Comparison of ENCODE assay signal across 17 cellular contexts in the genomic region with DNA sequence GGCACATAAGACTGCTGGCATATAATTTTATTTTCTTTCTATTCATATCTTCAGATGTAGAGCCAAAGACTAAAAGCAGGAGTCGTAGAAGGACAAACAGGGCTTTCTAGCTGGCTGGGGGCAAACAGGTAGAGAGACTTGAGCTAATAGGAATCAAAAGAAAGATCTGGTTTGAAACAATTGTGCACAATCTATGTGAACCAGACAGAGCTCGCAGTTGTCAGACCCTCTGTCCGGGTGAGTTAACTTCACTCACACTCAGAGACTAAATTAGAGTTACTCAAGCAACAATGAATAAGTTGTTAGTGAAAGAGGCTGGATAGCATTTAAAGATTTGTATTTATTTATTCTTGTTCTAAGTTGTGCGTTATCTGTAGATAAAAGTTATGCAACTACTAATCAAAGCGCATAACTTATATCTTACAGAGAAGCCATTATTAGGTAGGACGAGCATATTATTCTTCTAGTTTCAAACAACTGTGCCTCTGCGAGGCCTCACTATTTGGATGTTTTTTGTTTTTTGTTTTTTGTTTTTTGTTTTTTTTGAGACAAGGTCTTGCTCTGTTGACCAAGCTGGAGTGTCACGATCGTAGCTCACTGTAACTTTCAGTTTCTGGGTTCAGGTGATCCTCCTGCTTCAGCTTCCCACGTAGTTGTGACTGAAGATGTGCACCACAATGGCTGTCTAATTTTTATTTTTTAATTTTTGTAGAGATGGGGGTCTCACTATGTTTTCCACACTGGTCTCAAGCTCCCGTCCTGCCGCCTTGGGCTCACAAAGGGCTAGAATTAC. TPM values are rescaled to one million over a fixed set of nuclear protein-coding genes. Genes with fewer than 3 reads are reported as not detected.
DNase-seq lines count a peak whose midpoint lies in the region; ATAC-seq and TF ChIP-seq lines count a peak whose summit lies in the region.
"Had no signal": no experiment of that assay in that cellular context is flagged by ENCODE, and none has a peak within 500 bp of the region (broad histone marks: within the 10 kb centered on the region; RNA-seq: fewer than 3 reads in every experiment).

No MANE protein-coding gene starts in this region.

- no peak for TF ChIP-seq POLR2A in body of pancreas (IDR thresholded peaks at IDR 0.05)

- H3K27ac ChIP-seq in BLaER1 treated with 17β-estradiol and CSF1 and Interleukin-3, amounts not matched to agents 10 nM and 100 nM: peak overlapping the region in 10 of 11 experiments; percentile 47 to 87 (median 80); a peak in 19 of 22 replicates
- H3K27ac ChIP-seq in body of pancreas: no peak overlapping the region
- H3K27ac ChIP-seq: thoracic aorta had no signal

- 82 to 85% methylated on average over 12 of the region's 12 CpGs for WGBS in body of pancreas, 2 donors

- H3K4me1 ChIP-seq in BLaER1 treated with 17β-estradiol and CSF1 and Interleukin-3, amounts not matched to agents 10 nM and 100 nM: peaks cover 26 to 49% (median 35%) of the 10 kb centered on the region in 10 experiments
- H3K4me1 ChIP-seq in body of pancreas: peaks cover 11% of the 10 kb centered on the region

- H3K27me3 ChIP-seq in BLaER1 treated with 17β-estradiol and CSF1 and Interleukin-3, amounts not matched to agents 10 nM and 100 nM: no peaks in the 10 kb centered on the region
- no peaks in the 10 kb centered on the region for H3K27me3 ChIP-seq in GM06990 (replicated peaks; ENCODE audit: control insufficient read depth, insufficient read depth, low read length)
- H3K27me3 ChIP-seq in body of pancreas: no peaks in the 10 kb centered on the region
- H3K27me3 ChIP-seq: BLaER1 had no signal

- H3K27me3 Mint-ChIP-seq in memory B cell: no peaks in the 10 kb centered on the region

- intact Hi-C loops in body of pancreas (cut with DNase I): no loop called here

- no peak for TF ChIP-seq CTCF in GM06990 (IDR thresholded peaks at IDR 0.05; ENCODE audit: insufficient read depth, low read length, poor library complexity, severe bottlenecking)
- no peak for TF ChIP-seq CTCF in body of pancreas (IDR thresholded peaks at IDR 0.05)

- H3K4me1 Mint-ChIP-seq in memory B cell: peaks cover 21% of the 10 kb centered on the region

- H3K27ac Mint-ChIP-seq in memory B cell: peak overlapping the region; percentile 92
- H3K27ac Mint-ChIP-seq: activated T-helper 2 cell treated with anti-CD3 and anti-CD28 coated beads, Interferon-gamma antibody, Interleukin-2, Interleukin-4, amounts not matched to agents 10 μg/mL and 5 μg/mL and 100 μg/mL, durations not matched to agents 14 hours and 24 hours and 36 hours; immature natural killer cell had no signal

- H3K9me3 ChIP-seq in BLaER1 treated with 17β-estradiol and CSF1 and Interleukin-3, amounts not matched to agents 10 nM and 100 nM (replicated peaks in 1 of 11): peaks cover 0 to 6% (median 0%) of the 10 kb centered on the region in 11 experiments; a peak in 2 of 22 replicates
- H3K9me3 ChIP-seq in body of pancreas: no peaks in the 10 kb centered on the region
- H3K9me3 ChIP-seq: BLaER1, thoracic aorta had no signal

- DNase-seq in GM06990 (ENCODE audit: extremely low read depth, insufficient read length) (no peak), NAMALWA (ENCODE audit: low spot score) (peak; percentile 42), memory B cell (ENCODE audit: low spot score in 2 of 2) (no peak), body of pancreas (no peak), AG20443 (ENCODE audit: low spot score) (no peak), NCI-H446 (lab: John Stamatoyannopoulos, UW) (no peak)
- DNase-seq: DND-41, foreskin melanocyte, immature natural killer cell, NCI-H2029 treated with DMSO at 0.1 percent for 48 hours, SHP77, T1000 had no signal

- peak; percentile 81 for ATAC-seq in memory B cell (ENCODE audit: low read depth)
- ATAC-seq in body of pancreas: no peak
- no peak for ATAC-seq in HG02571 (IDR thresholded peaks at IDR 0.05; ENCODE audit: unreplicated experiment)

- H4K20me1 ChIP-seq in BLaER1 treated with 17β-estradiol and CSF1 and Interleukin-3, amounts not matched to agents 10 nM and 100 nM: no peaks in the 10 kb centered on the region
- H4K20me1 ChIP-seq: BLaER1 had no signal

- H3K4me3 ChIP-seq in BLaER1 treated with 17β-estradiol and CSF1 and Interleukin-3, amounts not matched to agents 10 nM and 100 nM: no peak overlapping the region
- H3K4me3 ChIP-seq in GM06990 (replicated peaks; ENCODE audit: low read depth, low read length) (peak overlapping the region; percentile 54), body of pancreas (no peak overlapping the region)
- H3K4me3 ChIP-seq: BLaER1, thoracic aorta had no signal

- H3K36me3 ChIP-seq in BLaER1 treated with 17β-estradiol and CSF1 and Interleukin-3, amounts not matched to agents 10 nM and 100 nM: peaks cover 0 to 26% (median 22%) of the 10 kb centered on the region in 11 experiments; a peak in 18 of 22 replicates
- H3K36me3 ChIP-seq in GM06990 (ENCODE audit: control insufficient read depth, insufficient read depth, low read length): no peaks in the 10 kb centered on the region; the same call in 1 of the 2 replicates
- H3K36me3 ChIP-seq in body of pancreas (replicated peaks in 1 of 2; ENCODE audit: insufficient read depth in 1 of 2, low read depth in 2 of 2): no peaks in the 10 kb centered on the region
- H3K36me3 ChIP-seq: thoracic aorta had no signal

- no peaks in the 10 kb centered on the region for H3K9me3 Mint-ChIP-seq in memory B cell
- H3K9me3 Mint-ChIP-seq: activated T-helper 2 cell treated with anti-CD3 and anti-CD28 coated beads, Interferon-gamma antibody, Interleukin-2, Interleukin-4, amounts not matched to agents 10 μg/mL and 5 μg/mL and 100 μg/mL, durations not matched to agents 14 hours and 24 hours and 36 hours; immature natural killer cell had no signal

- H3K4me3 Mint-ChIP-seq in memory B cell: peak overlapping the region; percentile 84
- H3K4me3 Mint-ChIP-seq: immature natural killer cell had no signal

- peaks cover 7% of the 10 kb centered on the region for H3K36me3 Mint-ChIP-seq in memory B cell

- H3K4me2 ChIP-seq in BLaER1 treated with 17β-estradiol and CSF1 and Interleukin-3, amounts not matched to agents 10 nM and 100 nM: peak overlapping the region in 10 of 11 experiments; percentile 43 to 80 (median 70); a peak in 16 of 22 replicates

- H3K9ac ChIP-seq in BLaER1 treated with 17β-estradiol and CSF1 and Interleukin-3, amounts not matched to agents 10 nM and 100 nM: peak overlapping the region in 6 of 11 experiments; percentile 49 to 68 (median 62); a peak in 8 of 22 replicates
- H3K9ac ChIP-seq: BLaER1 had no signal

RNA-seq across cellular contexts. Expression of a gene that starts 13.2 kb away (rescaled TPM):
- 10 to 100 TPM; 16.8 to 22.1 TPM for total RNA-seq in body of pancreas

RNA-seq across cellular contexts. Expression of a gene that starts 46.3 kb away (rescaled TPM):
- 10 to 100 TPM in 1 of 2 donors, 1 to 10 TPM in 1; 7.5 to 24.7 TPM for total RNA-seq in body of pancreas

Comparison
In these comparisons a context has a peak if more than half of its experiments do, and no peak if none do; other contexts are left out.
1. H3K27ac ChIP-seq: peak in BLaER1 treated with 17β-estradiol and CSF1 and Interleukin-3, amounts not matched to agents 10 nM and 100 nM (10 of 11); none in body of pancreas (0 of 4).